18 cellular contexts compared by ENCODE assay signal in genomic region chr7:37432240-37432917, GRCh38. TPM values are rescaled to one million over a fixed set of nuclear protein-coding genes. Genes with fewer than 3 reads are reported as not detected.
DNase-seq lines count a peak whose midpoint lies in the region; ATAC-seq and TF ChIP-seq lines count a peak whose summit lies in the region.
"Had no signal": no experiment of that assay in that cellular context is flagged by ENCODE, and none has a peak within 500 bp of the region (broad histone marks: within the 10 kb centered on the region; RNA-seq: fewer than 3 reads in every experiment).

No MANE protein-coding gene starts in this region.

- H3K27me3 Mint-ChIP-seq in CD4-positive, CD25-positive, alpha-beta regulatory T cell = no peaks in the 10 kb centered on the region
- H3K27me3 Mint-ChIP-seq in activated T-helper 17 cell treated with anti-CD3 and anti-CD28 coated beads, Interleukin-2, amount 50 U/mL, for 72 hours = no peaks in the 10 kb centered on the region
- H3K27me3 Mint-ChIP-seq in naive B cell = no peaks in the 10 kb centered on the region
- H3K27me3 Mint-ChIP-seq: memory B cell had no signal

- peak overlapping the region in 1 of 4 donors; percentile 8 for H3K4me3 Mint-ChIP-seq in CD4-positive, CD25-positive, alpha-beta regulatory T cell
- peak overlapping the region; percentile 64 for H3K4me3 Mint-ChIP-seq in activated T-helper 17 cell treated with anti-CD3 and anti-CD28 coated beads, Interleukin-2, amount 50 U/mL, for 72 hours
- H3K4me3 Mint-ChIP-seq in naive B cell = peak overlapping the region in 2 of 8 donors; percentile 5 to 67
- H3K4me3 Mint-ChIP-seq: memory B cell had no signal

- H3K79me2 ChIP-seq in DND-41 (ENCODE audit: insufficient read depth, low read length) (no peaks in the 10 kb centered on the region), SK-N-SH (ENCODE audit: insufficient read depth) (no peaks in the 10 kb centered on the region)

- H3K27me3 ChIP-seq in CD4-positive, CD25-positive, alpha-beta regulatory T cell (ENCODE audit: control insufficient read depth, insufficient read depth, low read length) = no peaks in the 10 kb centered on the region
- H3K27me3 ChIP-seq in DND-41 (ENCODE audit: insufficient read depth, low read length, poor library complexity) (peaks cover 6% of the 10 kb centered on the region), SK-N-SH (ENCODE audit: insufficient read depth) (no peaks in the 10 kb centered on the region), sigmoid colon (no peaks in the 10 kb centered on the region)
- H3K27me3 ChIP-seq: SJCRH30 had no signal

- H4K20me1 ChIP-seq in DND-41 (ENCODE audit: insufficient read depth, low read length) (no peaks in the 10 kb centered on the region), SK-N-SH (ENCODE audit: insufficient read depth) (no peaks in the 10 kb centered on the region)

- no peaks in the 10 kb centered on the region for H3K9me3 ChIP-seq in CD4-positive, CD25-positive, alpha-beta regulatory T cell (ENCODE audit: control insufficient read depth in 2 of 2, low read length in 2 of 2)
- H3K9me3 ChIP-seq in DND-41 (ENCODE audit: insufficient read depth, low read length, severe bottlenecking) (no peaks in the 10 kb centered on the region), SK-N-SH (0 out of 2 replicates have a peak, but pooled peaks cover 2% of the 10 kb centered on the region), sigmoid colon (no peaks in the 10 kb centered on the region)
- H3K9me3 ChIP-seq: SJCRH30 had no signal

- H3F3A ChIP-seq in SK-N-SH (replicated peaks; ENCODE audit: insufficient read depth) = no peaks in the 10 kb centered on the region

- H3K4me1 ChIP-seq in CD4-positive, CD25-positive, alpha-beta regulatory T cell (ENCODE audit: control insufficient read depth, insufficient read depth, low read length, poor library complexity, severe bottlenecking) = peaks cover 4% of the 10 kb centered on the region
- H3K4me1 ChIP-seq in DND-41 (ENCODE audit: insufficient read depth, low read length) (peaks cover 8% of the 10 kb centered on the region), SK-N-SH (ENCODE audit: control insufficient read depth in 1 of 2, insufficient read depth in 2 of 2, low read depth in 1 of 2, low read length in 1 of 2) (peaks cover 0 to 9% of the 10 kb centered on the region in 2 experiments; a peak in 2 of 4 replicates), sigmoid colon (no peaks in the 10 kb centered on the region)
- H3K4me1 ChIP-seq: SJCRH30 had no signal

- H3K4me3 ChIP-seq in CD4-positive, CD25-positive, alpha-beta regulatory T cell (ENCODE audit: low read depth, low read length) = no peak overlapping the region
- H3K4me3 ChIP-seq in DND-41 (ENCODE audit: low read depth in 1 of 2, low read length in 2 of 2) (no peak overlapping the region), SK-N-SH (ENCODE audit: low read depth in 2 of 2, low read length in 1 of 2) (no peak overlapping the region), sigmoid colon (no peak overlapping the region), coronary artery (no peak overlapping the region)
- H3K4me3 ChIP-seq: SJCRH30 had no signal

- WGBS in SK-N-SH (ENCODE audit: low lambda C conversion rate) = 18% methylated on average over 8 of the region's 8 CpGs
- 32 to 59% methylated on average over 8 of the region's 8 CpGs for WGBS in sigmoid colon, 2 donors

- H3K4me2 ChIP-seq in DND-41 (ENCODE audit: insufficient read depth, low read length) = no peak overlapping the region
- no peak overlapping the region for H3K4me2 ChIP-seq in SK-N-SH

- no peaks in the 10 kb centered on the region for H3K9me2 ChIP-seq in SK-N-SH

- H3K9me3 Mint-ChIP-seq in CD4-positive, CD25-positive, alpha-beta regulatory T cell = peaks cover 0 to 2% (median 0%) of the 10 kb centered on the region in 7 donors
- H3K9me3 Mint-ChIP-seq in activated T-helper 17 cell treated with anti-CD3 and anti-CD28 coated beads, Interleukin-2, amount 50 U/mL, for 72 hours = no peaks in the 10 kb centered on the region
- H3K9me3 Mint-ChIP-seq in naive B cell = no peaks in the 10 kb centered on the region
- H3K9me3 Mint-ChIP-seq: memory B cell had no signal

- TF ChIP-seq POLR2A in sigmoid colon (IDR thresholded peaks at IDR 0.05) = no peak

- H2AFZ ChIP-seq in DND-41 (ENCODE audit: low read depth, low read length) = no peak overlapping the region
- no peak overlapping the region for H2AFZ ChIP-seq in SK-N-SH (ENCODE audit: low read depth)

- H3K4me1 Mint-ChIP-seq in CD4-positive, CD25-positive, alpha-beta regulatory T cell = peaks cover 0 to 49% (median 17%) of the 10 kb centered on the region in 4 donors
- peaks cover 42% of the 10 kb centered on the region for H3K4me1 Mint-ChIP-seq in activated T-helper 17 cell treated with anti-CD3 and anti-CD28 coated beads, Interleukin-2, amount 50 U/mL, for 72 hours
- peaks cover 49 to 67% (median 56%) of the 10 kb centered on the region in 3 donors for H3K4me1 Mint-ChIP-seq in naive B cell

- no peak for ATAC-seq in CD4-positive, CD25-positive, alpha-beta regulatory T cell (ENCODE audit: low read depth in 2 of 2)
- ATAC-seq in DND-41 (ENCODE audit: insufficient read depth, low read depth) = peak; percentile 64
- ATAC-seq in activated T-helper 17 cell treated with anti-CD3 and anti-CD28 coated beads, Interleukin-2, amount 50 U/mL, for 72 hours (replicated peaks) = peak; percentile 88
- ATAC-seq in naive B cell (ENCODE audit: low read depth in 2 of 2) = no peak

- peak overlapping the region in 2 of 3 donors; percentile 22 to 34 for H3K27ac Mint-ChIP-seq in CD4-positive, CD25-positive, alpha-beta regulatory T cell
- H3K27ac Mint-ChIP-seq in activated T-helper 17 cell treated with anti-CD3 and anti-CD28 coated beads, Interleukin-2, amount 50 U/mL, for 72 hours = peak overlapping the region; percentile 62
- peak overlapping the region in 4 of 6 donors; percentile 18 to 75 (median 46) for H3K27ac Mint-ChIP-seq in naive B cell
- H3K27ac Mint-ChIP-seq: memory B cell had no signal

- no peak for TF ChIP-seq RAD21 in SK-N-SH (IDR thresholded peaks at IDR 0.05; ENCODE audit: low read length)

- POLR2A ChIA-PET in SK-N-SH (lab: Yijun Ruan, JAX) = no interaction called here

- H3K36me3 Mint-ChIP-seq in CD4-positive, CD25-positive, alpha-beta regulatory T cell = peaks cover 26% of the 10 kb centered on the region
- peaks cover 33% of the 10 kb centered on the region for H3K36me3 Mint-ChIP-seq in activated T-helper 17 cell treated with anti-CD3 and anti-CD28 coated beads, Interleukin-2, amount 50 U/mL, for 72 hours (ENCODE audit: low read depth)
- H3K36me3 Mint-ChIP-seq in naive B cell = peaks cover 0 to 8% of the 10 kb centered on the region in 2 donors

- no peak for TF ChIP-seq CTCF in DND-41 (IDR thresholded peaks at IDR 0.05; ENCODE audit: borderline replicate concordance, extremely low read depth, low read length, poor library complexity, severe bottlenecking)
- TF ChIP-seq CTCF in SK-N-SH (IDR thresholded peaks at IDR 0.05) = no peak
- TF ChIP-seq CTCF in sigmoid colon (IDR thresholded peaks at IDR 0.05) = no peak
- TF ChIP-seq CTCF in coronary artery (IDR thresholded peaks at IDR 0.05) = no peak

- no peaks in the 10 kb centered on the region for H3K36me3 ChIP-seq in CD4-positive, CD25-positive, alpha-beta regulatory T cell (ENCODE audit: control insufficient read depth, insufficient read depth, low read length)
- H3K36me3 ChIP-seq in DND-41 (ENCODE audit: insufficient read depth, low read length) = no peaks in the 10 kb centered on the region
- H3K36me3 ChIP-seq in SK-N-SH (replicated peaks in 1 of 2; ENCODE audit: control insufficient read depth in 1 of 2, insufficient read depth in 2 of 2, low read length in 1 of 2) = no peaks in the 10 kb centered on the region
- no peaks in the 10 kb centered on the region for H3K36me3 ChIP-seq in sigmoid colon

- intact Hi-C loops in sigmoid colon (cut with DNase I) = no loop called here

- no peak for DNase-seq in CD4-positive, CD25-positive, alpha-beta regulatory T cell
- DNase-seq in DND-41 = peak; percentile 10
- DNase-seq in naive B cell = no peak
- DNase-seq in SK-N-SH = no peak
- DNase-seq in NCI-H748 (lab: John Stamatoyannopoulos, UW; ENCODE audit: unreplicated experiment) = no peak
- DNase-seq in sigmoid colon = no peak
- DNase-seq in coronary artery (ENCODE audit: low spot score) = no peak
- DNase-seq: C1 segment of cervical spinal cord, DMS79 treated with DMSO at 0.1 percent for 48 hours, glutamatergic neuron, KBM-7, NCI-H1436 treated with DMSO at 0.1 percent for 48 hours, retina, T1000 had no signal

- TF ChIP-seq EP300 in SK-N-SH (IDR thresholded peaks at IDR 0.05; ENCODE audit: borderline replicate concordance in 1 of 2, low read depth in 1 of 2, low read length in 1 of 2) (no peak), sigmoid colon (IDR thresholded peaks at IDR 0.05) (no peak)

- CTCF ChIA-PET in SK-N-SH (lab: Yijun Ruan, JAX) = no interaction called here

- no peak overlapping the region for H3K27ac ChIP-seq in CD4-positive, CD25-positive, alpha-beta regulatory T cell (ENCODE audit: insufficient read depth, low read length, poor library complexity, severe bottlenecking)
- H3K27ac ChIP-seq in DND-41 (ENCODE audit: low read length) = no peak overlapping the region
- H3K27ac ChIP-seq in SK-N-SH (ENCODE audit: low read depth in 2 of 2, low read length in 1 of 2) = no peak overlapping the region
- no peak overlapping the region for H3K27ac ChIP-seq in sigmoid colon
- H3K27ac ChIP-seq in coronary artery = no peak overlapping the region
- H3K27ac ChIP-seq: HL-60, SJCRH30 had no signal

- H3K9ac ChIP-seq in DND-41 (ENCODE audit: low read depth, low read length) (no peak overlapping the region), SK-N-SH (no peak overlapping the region)

TF ChIP-seq in SK-N-SH, 30 proteins besides CTCF, POLR2A, EP300 and RAD21 (continues in another document):
- TF ChIP-seq CHD2 (IDR thresholded peaks at IDR 0.05; ENCODE audit: low read length, partially characterized antibody) = no peak
- no peak for TF ChIP-seq RCOR1 (IDR thresholded peaks at IDR 0.05; ENCODE audit: low read length)
- no peak for TF ChIP-seq NFIC (IDR thresholded peaks at IDR 0.05; ENCODE audit: borderline replicate concordance)
- TF ChIP-seq TAF1 (IDR thresholded peaks at IDR 0.05; ENCODE audit: borderline replicate concordance, low read depth, low read length) = no peak

RNA-seq across cellular contexts. Expression of gene ELMO1, which starts 16.3 kb away (rescaled TPM):
- total RNA-seq in CD4-positive, CD25-positive, alpha-beta regulatory T cell = 162 TPM
- 10 to 100 TPM; 39.5 to 56.0 (median 51.5) TPM for polyA plus RNA-seq in CD4-positive, CD25-positive, alpha-beta regulatory T cell
- total RNA-seq in activated T-helper 17 cell treated with anti-CD3 and anti-CD28 coated beads, Interleukin-2, amount 50 U/mL, for 72 hours = 100 to 1,000 TPM in 1 of 2 donors, 10 to 100 TPM in 1; 77.4 to 106 TPM
- polyA plus RNA-seq in naive B cell (ENCODE audit: low read depth in 6 of 6) = 10 to 100 TPM; 42.8 to 69.9 (median 59.5) TPM
- 0.64 and 2.8 TPM in 2 replicates for polyA plus RNA-seq in SK-N-SH (2012; rRNA removed)
- 1.5 and 3.7 TPM in 2 replicates for polyA plus RNA-seq in SK-N-SH (2012; cell fraction: cytosol; rRNA removed)
- polyA plus RNA-seq in SK-N-SH (2012; cell fraction: nucleus; rRNA removed) = 1.0 and 1.5 TPM in 2 replicates
- 10 to 100 TPM; 33.9 to 63.1 (median 41.5) TPM for total RNA-seq in sigmoid colon
- polyA plus RNA-seq in sigmoid colon = 10 to 100 TPM in 1 of 3 donors, 1 to 10 TPM in 2; 2.3 to 13.6 (median 2.4) TPM

Comparison
In these comparisons a context has a peak if more than half of its experiments do, and no peak if none do; other contexts are left out.
1. ATAC-seq: peak in DND-41 (single experiment) and activated T-helper 17 cell treated with anti-CD3 and anti-CD28 coated beads, Interleukin-2, amount 50 U/mL, for 72 hours (single experiment); none in CD4-positive, CD25-positive, alpha-beta regulatory T cell (0 of 2) and naive B cell (0 of 2).
2. Peak in every context shown above with its lines, with median percentiles within 50 percentile points of each other: H3K27ac Mint-ChIP-seq.